10 cellular contexts compared by ENCODE assay signal in genomic region chr9:35923927-35924763, GRCh38. TPM values are rescaled to one million over a fixed set of nuclear protein-coding genes. Genes with fewer than 3 reads are reported as not detected.
DNase-seq lines count a peak whose midpoint lies in the region; ATAC-seq and TF ChIP-seq lines count a peak whose summit lies in the region.
"Had no signal": no experiment of that assay in that cellular context is flagged by ENCODE, and none has a peak within 500 bp of the region (broad histone marks: within the 10 kb centered on the region; RNA-seq: fewer than 3 reads in every experiment).

No MANE protein-coding gene starts in this region.

- no peaks in the 10 kb centered on the region for H3K36me3 ChIP-seq in left ventricle myocardium inferior

- no peak overlapping the region for H3K4me3 ChIP-seq in left ventricle myocardium inferior

- peaks cover 24% of the 10 kb centered on the region for H3K4me1 Mint-ChIP-seq in activated T-cell treated with anti-CD3 and anti-CD28 coated beads, Interleukin-2, amount 50 U/mL, for 72 hours (ENCODE audit: low read depth)
- H3K4me1 Mint-ChIP-seq in activated T-helper 1 cell treated with anti-CD3 and anti-CD28 coated beads, Interleukin-12 subunit alpha, Interleukin-12 subunit beta, Interleukin-2, Interleukin-4 antibody, amounts not matched to agents 30 ng/mL and 10 ng/mL and 1 ng/mL, durations not matched to agents 14 hours and 24 hours and 36 hours (ENCODE audit: low read depth) = peaks cover 12% of the 10 kb centered on the region
- H3K4me1 Mint-ChIP-seq: activated B cell treated with CpG ODN at 0.5 μM for 24 hours, B cell had no signal

- no peaks in the 10 kb centered on the region for H3K9me3 ChIP-seq in left ventricle myocardium inferior (replicated peaks)

- H3K36me3 Mint-ChIP-seq in activated T-cell treated with anti-CD3 and anti-CD28 coated beads, Interleukin-2, amount 50 U/mL, for 72 hours (ENCODE audit: insufficient read depth in 2 of 2) = no peaks in the 10 kb centered on the region
- no peaks in the 10 kb centered on the region for H3K36me3 Mint-ChIP-seq in activated T-helper 1 cell treated with anti-CD3 and anti-CD28 coated beads, Interleukin-12 subunit alpha, Interleukin-12 subunit beta, Interleukin-2, Interleukin-4 antibody, amounts not matched to agents 30 ng/mL and 10 ng/mL and 1 ng/mL, durations not matched to agents 14 hours and 24 hours and 36 hours (ENCODE audit: low read depth)

- no peaks in the 10 kb centered on the region for H3K27me3 ChIP-seq in left ventricle myocardium inferior (ENCODE audit: low read depth)

- peaks cover 63% of the 10 kb centered on the region for H3K4me1 ChIP-seq in left ventricle myocardium inferior

- intact Hi-C loops in left ventricle myocardium inferior (cut with micrococcal nuclease) = no loop called here
- intact Hi-C loops in activated T-helper 1 cell treated with anti-CD3 and anti-CD28 coated beads, Interleukin-12 subunit alpha, Interleukin-12 subunit beta, Interleukin-2, Interleukin-4 antibody, amounts not matched to agents 30 ng/mL and 10 ng/mL and 1 ng/mL, durations not matched to agents 14 hours and 24 hours and 36 hours (cut with micrococcal nuclease) = no loop called here

- no peaks in the 10 kb centered on the region for H3K27me3 Mint-ChIP-seq in activated T-cell treated with anti-CD3 and anti-CD28 coated beads, Interleukin-2, amount 50 U/mL, for 72 hours (ENCODE audit: low read depth)
- peaks cover 17% of the 10 kb centered on the region for H3K27me3 Mint-ChIP-seq in activated T-helper 1 cell treated with anti-CD3 and anti-CD28 coated beads, Interleukin-12 subunit alpha, Interleukin-12 subunit beta, Interleukin-2, Interleukin-4 antibody, amounts not matched to agents 30 ng/mL and 10 ng/mL and 1 ng/mL, durations not matched to agents 14 hours and 24 hours and 36 hours (ENCODE audit: insufficient read depth)

- DNase-seq in NCI-H2107 treated with DMSO at 0.1 percent for 48 hours (lab: John Stamatoyannopoulos, UW; ENCODE audit: unreplicated experiment) (peak; percentile 32), NCI-H2107 (lab: John Stamatoyannopoulos, UW) (no peak), left ventricle myocardium inferior (no peak), cerebellar nuclear complex (lab: John Stamatoyannopoulos, UW) (no peak)
- peak; percentile 29 to 32 for DNase-seq in activated T-cell treated with anti-CD3 and anti-CD28 coated beads, Interleukin-2, amount 50 U/mL, for 72 hours
- DNase-seq in stimulated activated CD4-positive, alpha-beta T cell treated with anti-CD3 and anti-CD28 coated beads, Interleukin-15, amount 100 ng/mL, for 48 hours (ENCODE audit: low read depth in 2 of 2) = peak; percentile 38 to 50
- DNase-seq in activated T-helper 1 cell treated with anti-CD3 and anti-CD28 coated beads, Interleukin-12 subunit alpha, Interleukin-12 subunit beta, Interleukin-2, Interleukin-4 antibody, amounts not matched to agents 30 ng/mL and 10 ng/mL and 1 ng/mL, durations not matched to agents 14 hours and 24 hours and 36 hours (ENCODE audit: low spot score) = no peak
- DNase-seq: activated B cell treated with CpG ODN at 0.5 μM for 24 hours had no signal

- H3K27ac Mint-ChIP-seq in activated T-cell treated with anti-CD3 and anti-CD28 coated beads, Interleukin-2, amount 50 U/mL, for 72 hours = no peak overlapping the region
- H3K27ac Mint-ChIP-seq in activated T-helper 1 cell treated with anti-CD3 and anti-CD28 coated beads, Interleukin-12 subunit alpha, Interleukin-12 subunit beta, Interleukin-2, Interleukin-4 antibody, amounts not matched to agents 30 ng/mL and 10 ng/mL and 1 ng/mL, durations not matched to agents 14 hours and 24 hours and 36 hours = no peak overlapping the region
- H3K27ac Mint-ChIP-seq: activated B cell treated with CpG ODN at 0.5 μM for 24 hours, B cell had no signal

- peak overlapping the region; percentile 55 to 79 for H3K4me3 Mint-ChIP-seq in activated T-cell treated with anti-CD3 and anti-CD28 coated beads, Interleukin-2, amount 50 U/mL, for 72 hours
- no peak overlapping the region for H3K4me3 Mint-ChIP-seq in activated T-helper 1 cell treated with anti-CD3 and anti-CD28 coated beads, Interleukin-12 subunit alpha, Interleukin-12 subunit beta, Interleukin-2, Interleukin-4 antibody, amounts not matched to agents 30 ng/mL and 10 ng/mL and 1 ng/mL, durations not matched to agents 14 hours and 24 hours and 36 hours
- H3K4me3 Mint-ChIP-seq: activated B cell treated with CpG ODN at 0.5 μM for 24 hours, B cell had no signal

- peak overlapping the region; percentile 89 for H3K27ac ChIP-seq in left ventricle myocardium inferior (replicated peaks)

- TF ChIP-seq CTCF in left ventricle myocardium inferior (IDR thresholded peaks at IDR 0.05; ENCODE audit: borderline replicate concordance) = no peak

- peak; percentile 82 to 88 for ATAC-seq in activated T-cell treated with anti-CD3 and anti-CD28 coated beads, Interleukin-2, amount 50 U/mL, for 72 hours (replicated peaks in 1 of 2)
- ATAC-seq in GM21381 (IDR thresholded peaks at IDR 0.05; ENCODE audit: unreplicated experiment) = no peak

- no peaks in the 10 kb centered on the region for H3K9me3 Mint-ChIP-seq in activated T-cell treated with anti-CD3 and anti-CD28 coated beads, Interleukin-2, amount 50 U/mL, for 72 hours
- no peaks in the 10 kb centered on the region for H3K9me3 Mint-ChIP-seq in activated T-helper 1 cell treated with anti-CD3 and anti-CD28 coated beads, Interleukin-12 subunit alpha, Interleukin-12 subunit beta, Interleukin-2, Interleukin-4 antibody, amounts not matched to agents 30 ng/mL and 10 ng/mL and 1 ng/mL, durations not matched to agents 14 hours and 24 hours and 36 hours
- H3K9me3 Mint-ChIP-seq: activated B cell treated with CpG ODN at 0.5 μM for 24 hours had no signal

RNA-seq across cellular contexts. Expression of gene SPAAR, which starts 14.9 kb away (rescaled TPM):
- not detected for total RNA-seq in activated T-cell treated with anti-CD3 and anti-CD28 coated beads, Interleukin-2, amount 50 U/mL, for 72 hours
- total RNA-seq in left ventricle myocardium inferior = 6.5 TPM
- total RNA-seq in activated T-helper 1 cell treated with anti-CD3 and anti-CD28 coated beads, Interleukin-12 subunit alpha, Interleukin-12 subunit beta, Interleukin-2, Interleukin-4 antibody, amounts not matched to agents 30 ng/mL and 10 ng/mL and 1 ng/mL, durations not matched to agents 14 hours and 24 hours and 36 hours = not detected in 2 replicates
- total RNA-seq: activated B cell treated with CpG ODN at 0.5 μM for 24 hours, B cell had no signal

RNA-seq across cellular contexts. Expression of gene HRCT1, which starts 18.1 kb away (rescaled TPM):
- total RNA-seq in activated T-cell treated with anti-CD3 and anti-CD28 coated beads, Interleukin-2, amount 50 U/mL, for 72 hours = not detected
- total RNA-seq in left ventricle myocardium inferior = 6.2 TPM
- not detected in 2 replicates for total RNA-seq in activated T-helper 1 cell treated with anti-CD3 and anti-CD28 coated beads, Interleukin-12 subunit alpha, Interleukin-12 subunit beta, Interleukin-2, Interleukin-4 antibody, amounts not matched to agents 30 ng/mL and 10 ng/mL and 1 ng/mL, durations not matched to agents 14 hours and 24 hours and 36 hours
- total RNA-seq: activated B cell treated with CpG ODN at 0.5 μM for 24 hours, B cell had no signal

RNA-seq across cellular contexts. Expression of gene OR2S2, which starts 33.8 kb away (rescaled TPM):
- not detected for total RNA-seq in activated T-cell treated with anti-CD3 and anti-CD28 coated beads, Interleukin-2, amount 50 U/mL, for 72 hours
- not detected for total RNA-seq in left ventricle myocardium inferior
- total RNA-seq in activated T-helper 1 cell treated with anti-CD3 and anti-CD28 coated beads, Interleukin-12 subunit alpha, Interleukin-12 subunit beta, Interleukin-2, Interleukin-4 antibody, amounts not matched to agents 30 ng/mL and 10 ng/mL and 1 ng/mL, durations not matched to agents 14 hours and 24 hours and 36 hours = not detected in 2 replicates
- total RNA-seq: activated B cell treated with CpG ODN at 0.5 μM for 24 hours, B cell had no signal

RNA-seq across cellular contexts. Expression of gene OR13J1, which starts 53.9 kb away (rescaled TPM):
- total RNA-seq in activated T-cell treated with anti-CD3 and anti-CD28 coated beads, Interleukin-2, amount 50 U/mL, for 72 hours = not detected
- total RNA-seq in left ventricle myocardium inferior = not detected
- not detected in 2 replicates for total RNA-seq in activated T-helper 1 cell treated with anti-CD3 and anti-CD28 coated beads, Interleukin-12 subunit alpha, Interleukin-12 subunit beta, Interleukin-2, Interleukin-4 antibody, amounts not matched to agents 30 ng/mL and 10 ng/mL and 1 ng/mL, durations not matched to agents 14 hours and 24 hours and 36 hours
- total RNA-seq: activated B cell treated with CpG ODN at 0.5 μM for 24 hours, B cell had no signal

Comparison
In these comparisons a context has a peak if more than half of its experiments do, and no peak if none do; other contexts are left out.
1. DNase-seq: peak in NCI-H2107 treated with DMSO at 0.1 percent for 48 hours (single experiment), activated T-cell treated with anti-CD3 and anti-CD28 coated beads, Interleukin-2, amount 50 U/mL, for 72 hours (2 of 2) and stimulated activated CD4-positive, alpha-beta T cell treated with anti-CD3 and anti-CD28 coated beads, Interleukin-15, amount 100 ng/mL, for 48 hours (2 of 2); none in NCI-H2107 (single experiment), left ventricle myocardium inferior (single experiment), cerebellar nuclear complex (0 of 2) and activated T-helper 1 cell treated with anti-CD3 and anti-CD28 coated beads, Interleukin-12 subunit alpha, Interleukin-12 subunit beta, Interleukin-2, Interleukin-4 antibody, amounts not matched to agents 30 ng/mL and 10 ng/mL and 1 ng/mL, durations not matched to agents 14 hours and 24 hours and 36 hours (single experiment).